Comparison of ENCODE assay signal across 19 cellular contexts in genomic region chr3:105067361-105067760, GRCh38.
DNase-seq lines count a peak whose midpoint lies in the region; ATAC-seq and TF ChIP-seq lines count a peak whose summit lies in the region.
"Had no signal": no experiment of that assay in that cellular context is flagged by ENCODE, and none has a peak within 500 bp of the region (broad histone marks: within the 10 kb centered on the region; RNA-seq: fewer than 3 reads in every experiment).

No MANE protein-coding gene starts in this region.

- CTCF ChIA-PET in mammary epithelial cell (lab: Charles Lee; ENCODE audit: low non-redundant PET) (no interaction called here), MCF 10A (lab: Yijun Ruan, JAX) (interaction anchor here (0.7 kb wide), 1 partner anchor 16 kb away, joined by 3 read pairs; no protein-coding TSS in a partner anchor)

- no peak for ATAC-seq in natural killer cell treated with Interleukin-12 subunit alpha and Interleukin-12 subunit beta and Interleukin-15 and Interleukin-18, amount 100 ng/mL, for 72 hours
- ATAC-seq: A549; CD8-positive, alpha-beta T cell had no signal

- H3K79me2 ChIP-seq in mammary epithelial cell (ENCODE audit: insufficient read depth, low read length) (no peaks in the 10 kb centered on the region), parathyroid adenoma (no peaks in the 10 kb centered on the region)

- H2BK15ac ChIP-seq in mesenchymal stem cell (ENCODE audit: low read depth, poor library complexity, severe bottlenecking) = no peak overlapping the region

- H3K9ac ChIP-seq in mammary epithelial cell (ENCODE audit: insufficient read depth, low read length) (no peak overlapping the region), parathyroid adenoma (no peak overlapping the region), mesenchymal stem cell (ENCODE audit: low read length) (no peak overlapping the region)
- H3K9ac ChIP-seq: BLaER1 treated with 17β-estradiol and CSF1 and Interleukin-3, amounts not matched to agents 10 nM and 100 nM had no signal

- H3K23ac ChIP-seq in mesenchymal stem cell (ENCODE audit: low read length in 2 of 2) = no peak overlapping the region

- peaks cover 6% of the 10 kb centered on the region for H3K4me1 Mint-ChIP-seq in MCF 10A (ENCODE audit: insufficient read depth, unreplicated experiment)
- H3K4me1 Mint-ChIP-seq in natural killer cell treated with Interleukin-12 subunit alpha and Interleukin-12 subunit beta and Interleukin-15 and Interleukin-18, amount 100 ng/mL, for 72 hours (ENCODE audit: low read depth in 2 of 2) = no peaks in the 10 kb centered on the region
- H3K4me1 Mint-ChIP-seq: B cell had no signal

- H3K9me3 Mint-ChIP-seq in MCF 10A (ENCODE audit: unreplicated experiment) = peaks cover 19% of the 10 kb centered on the region
- peaks cover 18% of the 10 kb centered on the region for H3K9me3 Mint-ChIP-seq in natural killer cell treated with Interleukin-12 subunit alpha and Interleukin-12 subunit beta and Interleukin-15 and Interleukin-18, amount 100 ng/mL, for 72 hours
- H3K9me3 Mint-ChIP-seq: CD8-positive, alpha-beta T cell had no signal

- H4K20me1 ChIP-seq in mammary epithelial cell (ENCODE audit: insufficient read depth, low read length) = no peaks in the 10 kb centered on the region
- H4K20me1 ChIP-seq: BLaER1 treated with 17β-estradiol and CSF1 and Interleukin-3, amounts not matched to agents 10 nM and 100 nM had no signal

- no peak overlapping the region for H2BK120ac ChIP-seq in mesenchymal stem cell (ENCODE audit: low read depth, low read length)

- H3K18ac ChIP-seq in mesenchymal stem cell (ENCODE audit: low read depth in 1 of 2, low read length in 2 of 2) = no peak overlapping the region

- POLR2A ChIA-PET in MCF 10A (lab: Yijun Ruan, JAX) = no interaction called here

- H3K9me3 ChIP-seq in mammary epithelial cell (replicated peaks; ENCODE audit: insufficient read depth, low read length) (no peaks in the 10 kb centered on the region), parathyroid adenoma (ENCODE audit: control insufficient read depth, low read length) (no peaks in the 10 kb centered on the region), mesenchymal stem cell (ENCODE audit: control insufficient read depth, low read length) (peaks cover 2% of the 10 kb centered on the region)
- H3K9me3 ChIP-seq: A549; BLaER1 treated with 17β-estradiol and CSF1 and Interleukin-3, amounts not matched to agents 10 nM and 100 nM; Caco-2 had no signal

- TF ChIP-seq CTCF in mammary epithelial cell (conservative IDR thresholded peaks at IDR 0.05 in 1 of 2, IDR thresholded peaks at IDR 0.05 in 1 of 2; ENCODE audit: extremely low read depth in 1 of 2, insufficient read depth in 1 of 2, low read depth in 1 of 2, low read length in 2 of 2) (no peak), MCF 10A (IDR thresholded peaks at IDR 0.05; ENCODE audit: unreplicated experiment) (no peak), epithelial cell of esophagus (IDR thresholded peaks at IDR 0.05; ENCODE audit: insufficient read depth, low read depth, low read length, missing control alignments) (no peak), parathyroid adenoma (IDR thresholded peaks at IDR 0.05) (no peak)

- in situ Hi-C loops in mammary epithelial cell (cut with MboI; ENCODE audit: low sequenced_read_pairs in 2 of 2) = no loop called here

- no peak overlapping the region for H4K91ac ChIP-seq in mesenchymal stem cell (ENCODE audit: low read length)

- H3K36me3 Mint-ChIP-seq in MCF 10A (ENCODE audit: insufficient read depth, unreplicated experiment) = no peaks in the 10 kb centered on the region
- peaks cover 9% of the 10 kb centered on the region for H3K36me3 Mint-ChIP-seq in natural killer cell treated with Interleukin-12 subunit alpha and Interleukin-12 subunit beta and Interleukin-15 and Interleukin-18, amount 100 ng/mL, for 72 hours
- H3K36me3 Mint-ChIP-seq: CD8-positive, alpha-beta T cell had no signal

- no peak overlapping the region for H2BK12ac ChIP-seq in mesenchymal stem cell (ENCODE audit: low read length in 2 of 2)

- no peak overlapping the region for H3K4me3 ChIP-seq in mammary epithelial cell (replicated peaks in 1 of 3; ENCODE audit: insufficient read depth in 1 of 3, low read depth in 2 of 3, low read length in 3 of 3)
- no peak overlapping the region for H3K4me3 ChIP-seq in epithelial cell of esophagus (ENCODE audit: low read length)
- H3K4me3 ChIP-seq in parathyroid adenoma (ENCODE audit: low read depth, low read length) = no peak overlapping the region
- H3K4me3 ChIP-seq in mesenchymal stem cell (ENCODE audit: insufficient read depth in 1 of 2, low read depth in 1 of 2, low read length in 2 of 2) = no peak overlapping the region
- H3K4me3 ChIP-seq: A549; BLaER1 treated with 17β-estradiol and CSF1 and Interleukin-3, amounts not matched to agents 10 nM and 100 nM had no signal

- WGBS in mammary epithelial cell (ENCODE audit: low coverage, missing lambda C conversion rate) = 0% methylated on average over 3 of the region's 3 CpGs
- WGBS in mesenchymal stem cell = 100% methylated on average over 2 of the region's 3 CpGs

- intact Hi-C loops in mammary epithelial cell (cut with micrococcal nuclease) = no loop called here
- intact Hi-C loops in MCF 10A (cut with micrococcal nuclease) = no loop called here

- H2BK5ac ChIP-seq in mesenchymal stem cell (ENCODE audit: low read depth, low read length, poor library complexity, severe bottlenecking) = no peak overlapping the region

- H3K27ac ChIP-seq in mammary epithelial cell (ENCODE audit: insufficient read depth, low read depth, low read length) = no peak overlapping the region
- H3K27ac ChIP-seq in parathyroid adenoma = peak overlapping the region; percentile 21
- no peak overlapping the region for H3K27ac ChIP-seq in mesenchymal stem cell (ENCODE audit: low read length, poor library complexity, severe bottlenecking)
- H3K27ac ChIP-seq: 22Rv1; A549; BLaER1 treated with 17β-estradiol and CSF1 and Interleukin-3, amounts not matched to agents 10 nM and 100 nM; C4-2B had no signal

- BruUV-seq in mammary epithelial cell (replicated peaks; lab: Mats Ljungman, UMichigan) = no TSS peak
- BruUV-seq in MCF 10A (replicated peaks; lab: Mats Ljungman, UMichigan) = no TSS peak

- H2AFZ ChIP-seq in mammary epithelial cell (ENCODE audit: low read depth, low read length) (peak overlapping the region; percentile 49), parathyroid adenoma (peak overlapping the region; percentile 19), mesenchymal stem cell (ENCODE audit: low read depth, low read length) (no peak overlapping the region)

- no peak overlapping the region for H3K4me3 Mint-ChIP-seq in MCF 10A (ENCODE audit: unreplicated experiment)
- H3K4me3 Mint-ChIP-seq in natural killer cell treated with Interleukin-12 subunit alpha and Interleukin-12 subunit beta and Interleukin-15 and Interleukin-18, amount 100 ng/mL, for 72 hours = no peak overlapping the region
- H3K4me3 Mint-ChIP-seq: B cell; CD4-positive, alpha-beta T cell; CD8-positive, alpha-beta T cell had no signal

- DNase-seq in mammary epithelial cell (peak; percentile 28), MCF 10A (ENCODE audit: unreplicated experiment) (no peak), epithelial cell of esophagus (ENCODE audit: low read depth) (peak; percentile 86), mesenchymal stem cell (no peak)
- no peak for DNase-seq in natural killer cell treated with Interleukin-12 subunit alpha and Interleukin-12 subunit beta and Interleukin-15 and Interleukin-18, amount 100 ng/mL, for 72 hours (ENCODE audit: low spot score)
- no peak for DNase-seq in stimulated activated CD4-positive, alpha-beta T cell treated with anti-CD3 and anti-CD28 coated beads, Interleukin-15, amount 100 ng/mL, for 24 hours
- DNase-seq: AML-193; Caco-2; Calu3; CD4-positive, alpha-beta T cell; CD8-positive, alpha-beta T cell; DMS79 treated with DMSO at 0.1 percent for 48 hours; GF-D8 had no signal

- H3K27me3 Mint-ChIP-seq in MCF 10A (ENCODE audit: insufficient read depth, unreplicated experiment) = no peaks in the 10 kb centered on the region
- no peaks in the 10 kb centered on the region for H3K27me3 Mint-ChIP-seq in natural killer cell treated with Interleukin-12 subunit alpha and Interleukin-12 subunit beta and Interleukin-15 and Interleukin-18, amount 100 ng/mL, for 72 hours
- H3K27me3 Mint-ChIP-seq: B cell; CD4-positive, alpha-beta T cell had no signal

- no peaks in the 10 kb centered on the region for H3K27me3 ChIP-seq in mammary epithelial cell (ENCODE audit: insufficient read depth, low read length)
- no peaks in the 10 kb centered on the region for H3K27me3 ChIP-seq in parathyroid adenoma (ENCODE audit: control insufficient read depth, insufficient read depth, low read length)
- no peaks in the 10 kb centered on the region for H3K27me3 ChIP-seq in mesenchymal stem cell (ENCODE audit: control insufficient read depth in 1 of 2, insufficient read depth in 1 of 2, low read length in 2 of 2)
- H3K27me3 ChIP-seq: BLaER1 treated with 17β-estradiol and CSF1 and Interleukin-3, amounts not matched to agents 10 nM and 100 nM had no signal

- no peak overlapping the region for H3K4ac ChIP-seq in mesenchymal stem cell (ENCODE audit: low read depth in 1 of 2, low read length in 2 of 2)

- H3K36me3 ChIP-seq in mammary epithelial cell (ENCODE audit: insufficient read depth, low read length) (no peaks in the 10 kb centered on the region), parathyroid adenoma (ENCODE audit: control insufficient read depth, insufficient read depth, low read length) (peaks cover 2% of the 10 kb centered on the region), mesenchymal stem cell (ENCODE audit: control insufficient read depth in 1 of 2, insufficient read depth in 2 of 2, low read depth in 1 of 2, low read length in 2 of 2) (no peaks in the 10 kb centered on the region)
- H3K36me3 ChIP-seq: BLaER1 treated with 17β-estradiol and CSF1 and Interleukin-3, amounts not matched to agents 10 nM and 100 nM had no signal

- no peak overlapping the region for H3K14ac ChIP-seq in mesenchymal stem cell (ENCODE audit: low read length in 2 of 2)

- H3K27ac Mint-ChIP-seq in MCF 10A (ENCODE audit: low read depth, unreplicated experiment) = no peak overlapping the region
- H3K27ac Mint-ChIP-seq in natural killer cell treated with Interleukin-12 subunit alpha and Interleukin-12 subunit beta and Interleukin-15 and Interleukin-18, amount 100 ng/mL, for 72 hours = no peak overlapping the region
- H3K27ac Mint-ChIP-seq: B cell; CD4-positive, alpha-beta T cell; CD8-positive, alpha-beta T cell had no signal

- H3K4me2 ChIP-seq in mammary epithelial cell (ENCODE audit: insufficient read depth, low read depth, low read length) (peak overlapping the region; percentile 45), parathyroid adenoma (ENCODE audit: low read length) (no peak overlapping the region), mesenchymal stem cell (ENCODE audit: low read length, poor library complexity, severe bottlenecking) (no peak overlapping the region)
- H3K4me2 ChIP-seq: A549; BLaER1 treated with 17β-estradiol and CSF1 and Interleukin-3, amounts not matched to agents 10 nM and 100 nM had no signal

- dilution Hi-C loops in mammary epithelial cell (cut with HindIII; ENCODE audit: low sequenced_read_pairs) = no loop called here

- H4K8ac ChIP-seq in mesenchymal stem cell (ENCODE audit: low read length) = no peak overlapping the region

- H3K4me1 ChIP-seq in mammary epithelial cell (ENCODE audit: insufficient read depth, low read length) (peaks cover 5% of the 10 kb centered on the region), parathyroid adenoma (peaks cover 2% of the 10 kb centered on the region), mesenchymal stem cell (ENCODE audit: control insufficient read depth, insufficient read depth, low read depth, low read length) (no peaks in the 10 kb centered on the region)
- H3K4me1 ChIP-seq: A549; BLaER1 treated with 17β-estradiol and CSF1 and Interleukin-3, amounts not matched to agents 10 nM and 100 nM; Caco-2 had no signal

- H3K79me1 ChIP-seq in mesenchymal stem cell (replicated peaks; ENCODE audit: low read length, poor library complexity, severe bottlenecking) = no peaks in the 10 kb centered on the region

- H2AK5ac ChIP-seq in mesenchymal stem cell (ENCODE audit: low read length, severe bottlenecking) = no peak overlapping the region

Comparison
In these comparisons a context has a peak if more than half of its experiments do, and no peak if none do; other contexts are left out.
1. DNase-seq: peak in mammary epithelial cell (single experiment) and epithelial cell of esophagus (single experiment); none in MCF 10A (single experiment), mesenchymal stem cell (single experiment), natural killer cell treated with Interleukin-12 subunit alpha and Interleukin-12 subunit beta and Interleukin-15 and Interleukin-18, amount 100 ng/mL, for 72 hours (single experiment) and stimulated activated CD4-positive, alpha-beta T cell treated with anti-CD3 and anti-CD28 coated beads, Interleukin-15, amount 100 ng/mL, for 24 hours (single experiment).